Comparison of ENCODE assay signal across 8 cellular contexts in genomic region chr9:94213513-94214124, GRCh38. TPM values are rescaled to one million over a fixed set of nuclear protein-coding genes. Genes with fewer than 3 reads are reported as not detected.
DNase-seq lines count a peak whose midpoint lies in the region; ATAC-seq and TF ChIP-seq lines count a peak whose summit lies in the region.

No MANE protein-coding gene starts in this region.

- H3K4me3 ChIP-seq in BE2C (ENCODE audit: low read depth, low read length) (no peak overlapping the region), colonic mucosa (no peak overlapping the region), left lung (no peak overlapping the region)

- peak; percentile 66 for ATAC-seq in HG03521 (IDR thresholded peaks at IDR 0.05; ENCODE audit: unreplicated experiment)
- peak; percentile 99 for ATAC-seq in left lung

- DNase-seq in BE2C, result peak; percentile 69
- peak; percentile 52 for DNase-seq in GM19240 (ENCODE audit: insufficient read length, low spot score)
- peak; percentile 25 for DNase-seq in NCI-H526 treated with DMSO at 0.1 percent for 48 hours (lab: John Stamatoyannopoulos, UW)
- peak; percentile 67 to 73 for DNase-seq in activated CD4-positive, alpha-beta T cell treated with anti-CD3 and anti-CD28 coated beads for 4 hours
- DNase-seq in colonic mucosa, result peak; percentile 79
- DNase-seq in left lung, result peak; percentile 70 to 80
- DNase-seq in stimulated activated CD4-positive, alpha-beta T cell treated with anti-CD3 and anti-CD28 coated beads, TNF-alpha, amount 100 ng/mL, for 1 hour (ENCODE audit: low read depth in 3 of 3, low spot score in 1 of 3), result peak; percentile 28 to 48 (median 34)

- TF ChIP-seq CTCF in BE2C (IDR thresholded peaks at IDR 0.05; ENCODE audit: low read depth, low read length) (peak; percentile 86), colonic mucosa (IDR thresholded peaks at IDR 0.05) (peak; percentile 77), left lung (IDR thresholded peaks at IDR 0.05) (peak; percentile 71 to 91)

- H3K27ac ChIP-seq in colonic mucosa (no peak overlapping the region), left lung (no peak overlapping the region)

- H3K9me3 ChIP-seq in BE2C (no peaks in the 10 kb centered on the region; the same call in 1 of the 2 replicates), colonic mucosa (no peaks in the 10 kb centered on the region), left lung (no peaks in the 10 kb centered on the region)

- H3K27me3 ChIP-seq in BE2C, result no peaks in the 10 kb centered on the region
- no peaks in the 10 kb centered on the region for H3K27me3 ChIP-seq in colonic mucosa
- H3K27me3 ChIP-seq in left lung, result peaks cover 0 to 5% of the 10 kb centered on the region in 2 donors

- intact Hi-C loops in colonic mucosa (cut with DNase I), result loop anchor here (1.0 to 10.0 kb wide), 3 partner anchors 148 to 529 kb away; no protein-coding TSS in a partner anchor
- intact Hi-C loops in left lung (cut with DNase I), result loop anchor here in 1 of 2 donors (5.0 kb wide), 1 partner anchor 151 kb away; no protein-coding TSS in a partner anchor

- H3K36me3 ChIP-seq in BE2C (no peaks in the 10 kb centered on the region), colonic mucosa (no peaks in the 10 kb centered on the region), left lung (no peaks in the 10 kb centered on the region)

- H3K9ac ChIP-seq in colonic mucosa (ENCODE audit: low read depth in 2 of 2, low read length in 2 of 2), result no peak overlapping the region

- H3K4me1 ChIP-seq in BE2C (no peaks in the 10 kb centered on the region; the same call in 1 of the 2 replicates), colonic mucosa (no peaks in the 10 kb centered on the region), left lung (peaks cover 0 to 8% of the 10 kb centered on the region in 2 donors)

RNA-seq across cellular contexts. Expression of gene ZNF169, which starts 45.5 kb away (rescaled TPM):
- polyA plus RNA-seq in BE2C (2012; ENCODE audit: insufficient read depth, insufficient read length, low read depth), result 2.5 TPM
- total RNA-seq in colonic mucosa, result 10 to 100 TPM in 1 of 2 donors, 1 to 10 TPM in 1; 5.9 to 10.0 TPM
- total RNA-seq in left lung, result 1 to 10 TPM; 4.1 to 6.2 TPM

Comparison
In these comparisons a context has a peak if more than half of its experiments do, and no peak if none do; other contexts are left out.
1. DNase-seq: peak in every context shown above with its lines; median percentile 79 in colonic mucosa; 75 in left lung; 70 in activated CD4-positive, alpha-beta T cell treated with anti-CD3 and anti-CD28 coated beads for 4 hours; 69 in BE2C; 52 in GM19240; 34 in stimulated activated CD4-positive, alpha-beta T cell treated with anti-CD3 and anti-CD28 coated beads, TNF-alpha, amount 100 ng/mL, for 1 hour; 25 in NCI-H526 treated with DMSO at 0.1 percent for 48 hours.